ENCODE assay signal across 10 cellular contexts in genomic region chr3:99896482-99896881, GRCh38.
DNase-seq lines count a peak whose midpoint lies in the region; ATAC-seq, FAIRE-seq and TF ChIP-seq lines count a peak whose summit lies in the region.
"Had no signal": no experiment of that assay in that cellular context is flagged by ENCODE, and none has a peak within 500 bp of the region (broad histone marks: within the 10 kb centered on the region; RNA-seq: fewer than 3 reads in every experiment).

No MANE protein-coding gene starts in this region.

- ATAC-seq in K562 = no peak
- no peak for ATAC-seq in GM18505 (IDR thresholded peaks at IDR 0.05; ENCODE audit: unreplicated experiment)
- no peak for ATAC-seq in effector memory CD8-positive, alpha-beta T cell (replicated peaks)
- ATAC-seq: body of pancreas had no signal

- H4K20me1 ChIP-seq in K562 (replicated peaks; ENCODE audit: control insufficient read depth, insufficient read depth, low read length) = no peaks in the 10 kb centered on the region

- peaks cover 7% of the 10 kb centered on the region; the same call in 2 of the 3 replicates for H3K79me2 ChIP-seq in K562 (ENCODE audit: control insufficient read depth, insufficient read depth, low read length)

- peak overlapping the region; percentile 27 for H3K4me3 ChIP-seq in NB4 (ENCODE audit: low read depth, low read length)
- H3K4me3 ChIP-seq in K562 = no peak overlapping the region
- no peak overlapping the region for H3K4me3 ChIP-seq in neutrophil (ENCODE audit: low read depth in 1 of 2, low read length in 1 of 2)
- H3K4me3 ChIP-seq: body of pancreas, thyroid gland had no signal

- no peaks in the 10 kb centered on the region for H3K36me3 Mint-ChIP-seq in effector memory CD8-positive, alpha-beta T cell (ENCODE audit: insufficient read depth)

- H3K36me3 ChIP-seq in ES-I3 (ENCODE audit: insufficient read depth, low read length) = no peaks in the 10 kb centered on the region
- no peaks in the 10 kb centered on the region for H3K36me3 ChIP-seq in K562 (ENCODE audit: control insufficient read depth, insufficient read depth, low read length)
- no peaks in the 10 kb centered on the region for H3K36me3 ChIP-seq in neutrophil
- H3K36me3 ChIP-seq: thyroid gland had no signal

- peak overlapping the region; percentile 44; the same call in 1 of the 3 replicates for H3K27ac ChIP-seq in K562 (ENCODE audit: extremely low read depth, low read depth, low read length)
- peak overlapping the region; percentile 24 for H3K27ac ChIP-seq in neutrophil
- H3K27ac ChIP-seq: thyroid gland had no signal

- H3K4me3 Mint-ChIP-seq in effector memory CD8-positive, alpha-beta T cell = no peak overlapping the region

- TF ChIP-seq CTCF in NB4 (IDR thresholded peaks at IDR 0.05; ENCODE audit: low read depth, low read length) (no peak), K562 (IDR thresholded peaks at IDR 0.05 in 2 of 3, conservative IDR thresholded peaks at IDR 0.05 in 1 of 3; ENCODE audit: insufficient read depth in 2 of 3, low read depth in 1 of 3, low read length in 3 of 3) (no peak), neutrophil (IDR thresholded peaks at IDR 0.05) (no peak), GM10266 (IDR thresholded peaks at IDR 0.05; ENCODE audit: control insufficient read depth, insufficient read depth, low read depth, missing control alignments) (no peak)

- no peak overlapping the region for H2AFZ ChIP-seq in K562 (ENCODE audit: low read depth, low read length)

- CTCF ChIA-PET in K562 (lab: Yijun Ruan, JAX; ENCODE audit: low intra/inter-chr PET ratio) = interaction anchor here (0.7 kb wide), 1 partner anchor 344 kb away, joined by 4 read pairs; no protein-coding TSS in a partner anchor

- TF ChIP-seq EP300 in K562 (IDR thresholded peaks at IDR 0.05; ENCODE audit: low read length) = no peak

- H3K9me3 ChIP-seq in ES-I3 (ENCODE audit: control insufficient read depth, insufficient read depth, low read length) (no peaks in the 10 kb centered on the region), K562 (replicated peaks; ENCODE audit: control insufficient read depth, insufficient read depth, low read depth, low read length) (no peaks in the 10 kb centered on the region), neutrophil (no peaks in the 10 kb centered on the region)
- H3K9me3 ChIP-seq: body of pancreas, thyroid gland had no signal

- H3K9me3 Mint-ChIP-seq in effector memory CD8-positive, alpha-beta T cell = no peaks in the 10 kb centered on the region

- WGBS in K562 (ENCODE audit: insufficient coverage, low coverage, missing lambda C conversion rate) = 87% methylated on average over 3 of the region's 3 CpGs

- H3K4me1 ChIP-seq in ES-I3 (ENCODE audit: insufficient read depth, low read length) (peaks cover 24% of the 10 kb centered on the region), K562 (replicated peaks in 1 of 2; ENCODE audit: control insufficient read depth in 2 of 2, insufficient read depth in 2 of 2, low read length in 2 of 2) (peaks cover 0 to 3% of the 10 kb centered on the region in 2 experiments; a peak in 1 of 5 replicates), neutrophil (ENCODE audit: control insufficient read depth in 1 of 2, insufficient read depth in 1 of 2, low read depth in 1 of 2, low read length in 1 of 2) (peaks cover 10 to 16% of the 10 kb centered on the region in 2 experiments)
- H3K4me1 ChIP-seq: thyroid gland had no signal

- TF ChIP-seq RAD21 in K562 (CRISPR knock-in tag; conservative IDR thresholded peaks at IDR 0.05 in 1 of 2, IDR thresholded peaks at IDR 0.05 in 1 of 2) = no peak

- in situ Hi-C loops in K562 (cut with MboI) = no loop called here

- H3K27me3 ChIP-seq in K562 (ENCODE audit: control insufficient read depth in 2 of 2, insufficient read depth in 2 of 2, low read length in 2 of 2) = no peaks in the 10 kb centered on the region
- no peaks in the 10 kb centered on the region for H3K27me3 ChIP-seq in neutrophil
- H3K27me3 ChIP-seq: body of pancreas, thyroid gland had no signal

- no TSS peak for BruUV-seq in K562 (replicated peaks; lab: Mats Ljungman, UMichigan)

- H3K4me1 Mint-ChIP-seq in effector memory CD8-positive, alpha-beta T cell (ENCODE audit: low read depth in 2 of 2) = no peaks in the 10 kb centered on the region

- no peaks in the 10 kb centered on the region for H3K9me1 ChIP-seq in K562 (ENCODE audit: control insufficient read depth, insufficient read depth, low read length)

- H3K27ac Mint-ChIP-seq in effector memory CD8-positive, alpha-beta T cell = no peak overlapping the region

- no peak for FAIRE-seq in K562 (lab: Jason Lieb, UNC)

- intact Hi-C loops in K562 (cut with micrococcal nuclease) = no loop called here

- no peak overlapping the region for H3K4me2 ChIP-seq in K562 (ENCODE audit: insufficient read depth, low read length)

- H3K9ac ChIP-seq in ES-I3 (ENCODE audit: low read depth, low read length) (0 out of 2 replicates have a peak overlapping the region, but pooled peaks have one; percentile 8), K562 (ENCODE audit: insufficient read depth in 1 of 2, low read depth in 2 of 2, low read length in 2 of 2) (no peak overlapping the region)

- DNase-seq in NB4 (ENCODE audit: low read depth) (no peak), K562 (ENCODE audit: extremely low read depth in 1 of 4, low spot score in 3 of 4) (no peak), GM10266 (ENCODE audit: extremely low spot score) (no peak)
- no peak for DNase-seq in activated CD8-positive, alpha-beta memory T cell treated with anti-CD3 and anti-CD28 coated beads for 24 hours
- DNase-seq in effector memory CD8-positive, alpha-beta T cell = no peak
- DNase-seq: thyroid gland had no signal

- TF ChIP-seq POLR2A in NB4 (IDR thresholded peaks at IDR 0.05; ENCODE audit: extremely low read depth, insufficient read length) (no peak), K562 (conservative IDR thresholded peaks at IDR 0.05) (no peak), GM18505 (IDR thresholded peaks at IDR 0.05; ENCODE audit: borderline replicate concordance, extremely low read depth, insufficient read depth, insufficient read length) (no peak)

- H3K27me3 Mint-ChIP-seq in effector memory CD8-positive, alpha-beta T cell = no peaks in the 10 kb centered on the region

- POLR2A ChIA-PET in K562 (lab: Yijun Ruan, JAX) = interaction anchor here (1.2 kb wide), 1 partner anchor 28 kb away, joined by 4 read pairs; no protein-coding TSS in a partner anchor

TF ChIP-seq in K562, 482 proteins besides CTCF, POLR2A, EP300 and RAD21:
- TF ChIP-seq RFX1 (IDR thresholded peaks at IDR 0.05) = peak; percentile 87
- TF ChIP-seq BRCA1 (IDR thresholded peaks at IDR 0.05) = no peak
- no peak for TF ChIP-seq BRCA1 (CRISPR knock-in tag; IDR thresholded peaks at IDR 0.05)
